13 cellular contexts compared by ENCODE assay signal in genomic region chr4:121397941-121398601, GRCh38. TPM values are rescaled to one million over a fixed set of nuclear protein-coding genes. Genes with fewer than 3 reads are reported as not detected.
"Had no signal": no experiment of that assay in that cellular context is flagged by ENCODE, and none has a peak within 500 bp of the region (broad histone marks: within the 10 kb centered on the region; RNA-seq: fewer than 3 reads in every experiment).

No MANE protein-coding gene starts in this region.

- ATAC-seq: activated CD8-positive, alpha-beta memory T cell treated with anti-CD3 and anti-CD28 coated beads, Interleukin-2, amount 10 ng/mL, durations not matched to agents 7 days and 5 days had no signal

- H3K4me1 ChIP-seq: tibial artery, uterus had no signal

- DNase-seq: activated CD8-positive, alpha-beta memory T cell treated with anti-CD3 and anti-CD28 coated beads, Interleukin-2, amount 10 ng/mL, durations not matched to agents 7 days and 5 days; activated effector memory CD4-positive, alpha-beta T cell treated with Interleukin-2 at 50 U/mL for 16 hours; activated T-cell treated with anti-CD3 and anti-CD28 coated beads, Interleukin-2, amount 50 U/mL, for 24 hours; cerebellar nuclear complex; dermis blood vessel endothelial cell; mesendoderm; ovary; tibial artery; uterus had no signal

- H3K9me3 ChIP-seq: ovary, uterus had no signal

- H3K27me3 ChIP-seq: ovary, tibial artery, uterus had no signal

- H3K4me3 Mint-ChIP-seq: activated CD8-positive, alpha-beta memory T cell treated with anti-CD3 and anti-CD28 coated beads, Interleukin-2, amount 10 ng/mL, durations not matched to agents 7 days and 5 days; activated naive CD4-positive, alpha-beta T cell treated with anti-CD3 and anti-CD28 coated beads, Interleukin-2, amount 50 U/mL, for 24 hours; activated T-cell treated with anti-CD3 and anti-CD28 coated beads, Interleukin-2, amount 50 U/mL, for 24 hours had no signal

- H3K9me3 Mint-ChIP-seq: activated naive CD4-positive, alpha-beta T cell treated with anti-CD3 and anti-CD28 coated beads, Interleukin-2, amount 50 U/mL, for 24 hours; activated T-cell treated with anti-CD3 and anti-CD28 coated beads, Interleukin-2, amount 50 U/mL, for 24 hours had no signal

- H3K27me3 Mint-ChIP-seq: activated naive CD4-positive, alpha-beta T cell treated with anti-CD3 and anti-CD28 coated beads, Interleukin-2, amount 50 U/mL, for 24 hours; activated T-cell treated with anti-CD3 and anti-CD28 coated beads, Interleukin-2, amount 50 U/mL, for 24 hours had no signal

- H3K36me3 ChIP-seq: ovary, tibial artery, uterus had no signal

- H3K27ac Mint-ChIP-seq: activated CD8-positive, alpha-beta memory T cell treated with anti-CD3 and anti-CD28 coated beads, Interleukin-2, amount 10 ng/mL, durations not matched to agents 7 days and 5 days; activated naive CD4-positive, alpha-beta T cell treated with anti-CD3 and anti-CD28 coated beads, Interleukin-2, amount 50 U/mL, for 24 hours; activated T-cell treated with anti-CD3 and anti-CD28 coated beads, Interleukin-2, amount 50 U/mL, for 24 hours had no signal

- H3K27ac ChIP-seq: ovary, skin epidermis, tibial artery, uterus had no signal

- H3K4me3 ChIP-seq: ovary, skin epidermis, tibial artery, uterus had no signal

- H3K36me3 Mint-ChIP-seq: activated CD8-positive, alpha-beta memory T cell treated with anti-CD3 and anti-CD28 coated beads, Interleukin-2, amount 10 ng/mL, durations not matched to agents 7 days and 5 days; activated naive CD4-positive, alpha-beta T cell treated with anti-CD3 and anti-CD28 coated beads, Interleukin-2, amount 50 U/mL, for 24 hours had no signal

- H3K4me1 Mint-ChIP-seq: activated CD8-positive, alpha-beta memory T cell treated with anti-CD3 and anti-CD28 coated beads, Interleukin-2, amount 10 ng/mL, durations not matched to agents 7 days and 5 days; activated naive CD4-positive, alpha-beta T cell treated with anti-CD3 and anti-CD28 coated beads, Interleukin-2, amount 50 U/mL, for 24 hours had no signal

RNA-seq across cellular contexts. Expression of gene QRFPR, which starts 17.3 kb away (rescaled TPM):
- total RNA-seq: activated CD8-positive, alpha-beta memory T cell treated with anti-CD3 and anti-CD28 coated beads, Interleukin-2, amount 10 ng/mL, durations not matched to agents 7 days and 5 days; dermis blood vessel endothelial cell; liver; T-helper 1 cell treated with Interleukin-12 subunit alpha and Interleukin-12 subunit beta and Interleukin-4 antibody, amounts not matched to agents 30 ng/mL and 1 ng/mL, for 36 hours had no signal
- polyA plus RNA-seq: liver had no signal
